Comparison of ENCODE assay signal across 11 cellular contexts in the genomic region with DNA sequence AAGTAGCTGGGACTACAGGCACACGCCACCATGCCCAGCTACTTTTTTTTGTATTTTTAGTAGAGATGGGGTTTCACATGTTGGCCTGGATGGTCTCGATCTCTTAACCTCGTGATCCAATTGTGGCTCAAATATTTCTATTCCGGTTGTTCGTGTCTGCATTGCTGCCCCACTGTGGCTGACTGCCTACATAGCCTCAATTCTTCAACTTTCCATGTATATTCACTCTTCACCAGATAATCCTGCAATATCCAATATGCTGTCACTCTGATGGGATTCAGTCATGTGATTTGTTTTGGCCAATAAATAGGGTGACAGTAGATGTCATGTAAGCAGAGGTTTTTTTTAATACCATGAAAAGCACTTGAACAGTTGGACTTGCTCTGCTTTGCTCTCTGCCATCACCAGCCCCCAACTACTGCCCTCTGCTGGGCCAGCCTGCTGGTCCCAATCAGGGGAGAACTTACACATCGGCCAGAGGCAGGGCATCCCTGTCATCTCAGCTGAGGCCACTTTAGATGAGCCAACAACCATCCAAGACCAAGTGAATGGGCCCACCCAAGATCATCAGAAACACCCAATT. TPM values are rescaled to one million over a fixed set of nuclear protein-coding genes. Genes with fewer than 3 reads are reported as not detected.
DNase-seq lines count a peak whose midpoint lies in the region; FAIRE-seq and TF ChIP-seq lines count a peak whose summit lies in the region.
"Had no signal": no experiment of that assay in that cellular context is flagged by ENCODE, and none has a peak within 500 bp of the region (broad histone marks: within the 10 kb centered on the region; RNA-seq: fewer than 3 reads in every experiment).

No MANE protein-coding gene starts in this region.

- no peaks in the 10 kb centered on the region for H3K4me1 Mint-ChIP-seq in MCF 10A (ENCODE audit: insufficient read depth, unreplicated experiment)
- no peaks in the 10 kb centered on the region for H3K4me1 Mint-ChIP-seq in endodermal cell

- H3K27ac ChIP-seq in breast epithelium (no peak overlapping the region), endodermal cell (ENCODE audit: low read depth, low read length) (no peak overlapping the region), small intestine (ENCODE audit: low read depth in 1 of 2, low read length in 1 of 2) (no peak overlapping the region)
- H3K27ac ChIP-seq: ascending aorta had no signal

- no peak for FAIRE-seq in small intestine (lab: Jason Lieb, UNC)

- H3K27me3 ChIP-seq in breast epithelium, result no peaks in the 10 kb centered on the region
- no peaks in the 10 kb centered on the region for H3K27me3 ChIP-seq in endodermal cell (ENCODE audit: control insufficient read depth, insufficient read depth, low read length, poor library complexity, severe bottlenecking)
- no peaks in the 10 kb centered on the region for H3K27me3 ChIP-seq in small intestine (ENCODE audit: control insufficient read depth in 2 of 2, insufficient read depth in 2 of 2, low read length in 2 of 2)
- H3K27me3 ChIP-seq: ascending aorta had no signal

- H3K4me1 ChIP-seq in breast epithelium (no peaks in the 10 kb centered on the region), endodermal cell (ENCODE audit: control insufficient read depth, insufficient read depth, low read length) (no peaks in the 10 kb centered on the region), small intestine (ENCODE audit: control insufficient read depth in 2 of 2, insufficient read depth in 1 of 2, low read depth in 1 of 2, low read length in 1 of 2) (no peaks in the 10 kb centered on the region)
- H3K4me1 ChIP-seq: ascending aorta had no signal

- CTCF ChIA-PET in MCF 10A (lab: Yijun Ruan, JAX), result interaction anchor here (0.7 kb wide), 1 partner anchor 9 kb away, joined by 3 read pairs; no protein-coding TSS in a partner anchor

- H3K9me3 ChIP-seq in breast epithelium, result no peaks in the 10 kb centered on the region
- no peaks in the 10 kb centered on the region for H3K9me3 ChIP-seq in endodermal cell (ENCODE audit: control insufficient read depth, low read length)
- no peaks in the 10 kb centered on the region for H3K9me3 ChIP-seq in small intestine (ENCODE audit: control insufficient read depth, low read depth)
- H3K9me3 ChIP-seq: ascending aorta had no signal

- POLR2A ChIA-PET in MCF 10A (lab: Yijun Ruan, JAX), result no interaction called here

- no peak for TF ChIP-seq POLR2A in breast epithelium (IDR thresholded peaks at IDR 0.05)

- WGBS in endodermal cell (ENCODE audit: insufficient coverage in 1 of 2, insufficient read length in 1 of 2), 2 experiments, result 78 to 84% methylated on average over 4 to 6 of the region's 6 CpGs
- 87 to 95% (median 89%) methylated on average over 6 of the region's 6 CpGs for WGBS in small intestine, 3 donors

- TF ChIP-seq CTCF in MCF 10A (IDR thresholded peaks at IDR 0.05; ENCODE audit: unreplicated experiment) (no peak), breast epithelium (IDR thresholded peaks at IDR 0.05) (no peak), endodermal cell (conservative IDR thresholded peaks at IDR 0.05) (peak; percentile 83)

- H3K36me3 ChIP-seq in breast epithelium (no peaks in the 10 kb centered on the region), endodermal cell (ENCODE audit: control insufficient read depth, insufficient read depth, low read length) (peaks cover 6% of the 10 kb centered on the region), small intestine (ENCODE audit: control insufficient read depth in 2 of 2, insufficient read depth in 2 of 2, low read length in 2 of 2) (no peaks in the 10 kb centered on the region)

- H3K9ac ChIP-seq in endodermal cell (ENCODE audit: extremely low read depth, low read length, poor library complexity, severe bottlenecking), result no peak overlapping the region

- H3K4me3 ChIP-seq in breast epithelium (no peak overlapping the region), endodermal cell (ENCODE audit: low read length) (no peak overlapping the region), small intestine (ENCODE audit: low read depth in 1 of 2, low read length in 2 of 2) (no peak overlapping the region)
- H3K4me3 ChIP-seq: ascending aorta had no signal

- intact Hi-C loops in MCF 10A (cut with micrococcal nuclease) (no loop called here), breast epithelium (cut with DNase I; ENCODE audit: low total_unique reads) (no loop called here)

- H3K36me3 Mint-ChIP-seq in MCF 10A (ENCODE audit: insufficient read depth, unreplicated experiment) (peaks cover 14% of the 10 kb centered on the region), endodermal cell (ENCODE audit: low read depth) (peaks cover 14% of the 10 kb centered on the region)

- DNase-seq in MCF 10A (ENCODE audit: unreplicated experiment), result peak; percentile 11
- no peak for DNase-seq in breast epithelium (ENCODE audit: low spot score in 2 of 2)
- peak; percentile 38 for DNase-seq in NAMALWA (ENCODE audit: low spot score)
- DNase-seq in endodermal cell, result peak; percentile 87
- DNase-seq in small intestine, result peak; percentile 20
- no peak for DNase-seq in GM19240 (ENCODE audit: insufficient read length, low spot score)
- DNase-seq in kidney glomerular epithelial cell (lab: John Stamatoyannopoulos, UW), result no peak
- DNase-seq in HPDE6-E6E7 (ENCODE audit: extremely low spot score), result no peak
- DNase-seq: NCI-H446, right cardiac atrium had no signal

- H3K4me3 Mint-ChIP-seq in MCF 10A (ENCODE audit: unreplicated experiment) (no peak overlapping the region), endodermal cell (no peak overlapping the region)

- H3K27ac Mint-ChIP-seq in MCF 10A (ENCODE audit: low read depth, unreplicated experiment) (no peak overlapping the region), endodermal cell (no peak overlapping the region)

- H3K9me3 Mint-ChIP-seq in MCF 10A (ENCODE audit: unreplicated experiment) (peaks cover 8% of the 10 kb centered on the region), endodermal cell (no peaks in the 10 kb centered on the region)

- no TSS peak for BruUV-seq in MCF 10A (replicated peaks; lab: Mats Ljungman, UMichigan)

- H3K27me3 Mint-ChIP-seq in MCF 10A (ENCODE audit: insufficient read depth, unreplicated experiment) (no peaks in the 10 kb centered on the region), endodermal cell (ENCODE audit: insufficient read depth) (no peaks in the 10 kb centered on the region)

RNA-seq across cellular contexts. Expression of gene NSUN6, which starts 56.7 kb away (rescaled TPM):
- total RNA-seq in MCF 10A (2022), result 16.0 and 16.2 TPM in 2 replicates
- 10 to 100 TPM; 11.8 to 28.4 (median 18.0) TPM for total RNA-seq in breast epithelium
- total RNA-seq in endodermal cell, result 10 to 100 TPM; 10.6 to 15.4 TPM
- 18.4 TPM for polyA plus RNA-seq in endodermal cell (2013, experiment 1 of 2)
- polyA plus RNA-seq in endodermal cell (2013, experiment 2 of 2), result 15.6 TPM
- polyA plus RNA-seq in small intestine, result 10 to 100 TPM in 1 of 3 donors, 1 to 10 TPM in 2; 6.0 to 10.1 (median 7.0) TPM

Comparison
In these comparisons a context has a peak if more than half of its experiments do, and no peak if none do; other contexts are left out.
1. DNase-seq: peak in MCF 10A (single experiment), NAMALWA (single experiment), endodermal cell (single experiment) and small intestine (single experiment); none in breast epithelium (0 of 2), GM19240 (single experiment), kidney glomerular epithelial cell (single experiment) and HPDE6-E6E7 (single experiment).